ENCODE assay signal across 36 cellular contexts in genomic region chr20:52727740-52728456, GRCh38.
"Had no signal": no experiment of that assay in that cellular context is flagged by ENCODE, and none has a peak within 500 bp of the region (broad histone marks: within the 10 kb centered on the region; RNA-seq: fewer than 3 reads in every experiment).

No MANE protein-coding gene starts in this region.

- H3K27me3 ChIP-seq: adrenal gland, ascending aorta, breast epithelium, esophagus squamous epithelium, gastroesophageal sphincter had no signal

- FAIRE-seq: colon had no signal

- ATAC-seq: activated CD4-positive, alpha-beta T cell treated with anti-CD3 and anti-CD28 coated beads for 36 hours; activated CD8-positive, alpha-beta memory T cell treated with anti-CD3 and anti-CD28 coated beads, Interleukin-2, amount 10 ng/mL, durations not matched to agents 7 days and 5 days; activated CD8-positive, alpha-beta T cell treated with anti-CD3 and anti-CD28 coated beads, Interleukin-2, amount 10 ng/mL, durations not matched to agents 7 days and 5 days; activated naive CD8-positive, alpha-beta T cell treated with anti-CD3 and anti-CD28 coated beads, Interleukin-2, amount 50 U/mL, for 24 hours; effector memory CD8-positive, alpha-beta T cell; gastroesophageal sphincter; T-helper 17 cell had no signal

- H3K9me3 Mint-ChIP-seq: activated naive CD4-positive, alpha-beta T cell treated with anti-CD3 and anti-CD28 coated beads, Interleukin-2, amount 50 U/mL, for 24 hours; central memory CD8-positive, alpha-beta T cell; effector memory CD8-positive, alpha-beta T cell; T-helper 2 cell treated with Interferon-gamma antibody and Interleukin-4, amounts not matched to agents 5 μg/mL and 100 μg/mL, for 36 hours had no signal

- H3K36me3 ChIP-seq: adrenal gland, ascending aorta, breast epithelium, esophagus squamous epithelium, gastroesophageal sphincter had no signal

- H3K27ac ChIP-seq: adrenal gland, ascending aorta, breast epithelium, esophagus squamous epithelium, gastroesophageal sphincter had no signal

- H3K36me3 Mint-ChIP-seq: activated CD8-positive, alpha-beta memory T cell treated with anti-CD3 and anti-CD28 coated beads, Interleukin-2, amount 10 ng/mL, durations not matched to agents 7 days and 5 days; activated naive CD8-positive, alpha-beta T cell treated with anti-CD3 and anti-CD28 coated beads for 36 hours; brain had no signal

- H3K9me3 ChIP-seq: adrenal gland, ascending aorta, breast epithelium had no signal

- H3K4me1 ChIP-seq: adrenal gland, ascending aorta, breast epithelium, esophagus squamous epithelium, gastroesophageal sphincter had no signal

- H3K27ac Mint-ChIP-seq: activated CD4-positive, alpha-beta memory T cell treated with anti-CD3 and anti-CD28 coated beads for 36 hours; activated CD4-positive, alpha-beta T cell treated with anti-CD3 and anti-CD28 coated beads for 36 hours; activated CD4-positive, alpha-beta T cell treated with anti-CD3 and anti-CD28 coated beads, Interleukin-2, amount 10 ng/mL, durations not matched to agents 24 days and 14 days; activated CD8-positive, alpha-beta memory T cell treated with anti-CD3 and anti-CD28 coated beads, Interleukin-2, amount 10 ng/mL, durations not matched to agents 7 days and 5 days; activated CD8-positive, alpha-beta T cell treated with anti-CD3 and anti-CD28 coated beads, Interleukin-2, amount 10 ng/mL, durations not matched to agents 7 days and 5 days; activated naive CD4-positive, alpha-beta T cell treated with anti-CD3 and anti-CD28 coated beads for 36 hours; activated naive CD4-positive, alpha-beta T cell treated with anti-CD3 and anti-CD28 coated beads, Interleukin-2, amount 50 U/mL, for 24 hours; activated naive CD8-positive, alpha-beta T cell treated with anti-CD3 and anti-CD28 coated beads for 36 hours; activated naive CD8-positive, alpha-beta T cell treated with anti-CD3 and anti-CD28 coated beads, Interleukin-2, amount 50 U/mL, for 24 hours; activated T-helper 1 cell treated with anti-CD3 and anti-CD28 coated beads, Interleukin-12 subunit alpha, Interleukin-12 subunit beta, Interleukin-2, Interleukin-4 antibody, amounts not matched to agents 30 ng/mL and 10 ng/mL and 1 ng/mL, durations not matched to agents 14 hours and 24 hours and 36 hours; activated T-helper 2 cell treated with anti-CD3 and anti-CD28 coated beads, Interferon-gamma antibody, Interleukin-2, Interleukin-4, amounts not matched to agents 10 μg/mL and 5 μg/mL and 100 μg/mL, durations not matched to agents 14 hours and 24 hours and 36 hours; brain; effector memory CD8-positive, alpha-beta T cell; T-helper 17 cell; T-helper 2 cell treated with Interferon-gamma antibody and Interleukin-4, amounts not matched to agents 5 μg/mL and 100 μg/mL, for 36 hours had no signal

- H3K27me3 Mint-ChIP-seq: activated CD4-positive, alpha-beta memory T cell treated with anti-CD3 and anti-CD28 coated beads for 36 hours; activated CD4-positive, alpha-beta T cell treated with anti-CD3 and anti-CD28 coated beads for 36 hours; activated CD4-positive, alpha-beta T cell treated with anti-CD3 and anti-CD28 coated beads, Interleukin-2, amount 10 ng/mL, durations not matched to agents 24 days and 14 days; activated CD8-positive, alpha-beta memory T cell treated with anti-CD3 and anti-CD28 coated beads, Interleukin-2, amount 10 ng/mL, durations not matched to agents 7 days and 5 days; activated naive CD4-positive, alpha-beta T cell treated with anti-CD3 and anti-CD28 coated beads, Interleukin-2, amount 50 U/mL, for 24 hours; activated naive CD8-positive, alpha-beta T cell treated with anti-CD3 and anti-CD28 coated beads, Interleukin-2, amount 50 U/mL, for 24 hours had no signal

- H3K4me3 ChIP-seq: adrenal gland, ascending aorta, breast epithelium, esophagus squamous epithelium, gastroesophageal sphincter had no signal

- H3K4me3 Mint-ChIP-seq: activated CD4-positive, alpha-beta memory T cell treated with anti-CD3 and anti-CD28 coated beads for 36 hours; activated CD4-positive, alpha-beta T cell treated with anti-CD3 and anti-CD28 coated beads for 36 hours; activated CD4-positive, alpha-beta T cell treated with anti-CD3 and anti-CD28 coated beads, Interleukin-2, amount 10 ng/mL, durations not matched to agents 24 days and 14 days; activated CD8-positive, alpha-beta memory T cell treated with anti-CD3 and anti-CD28 coated beads, Interleukin-2, amount 10 ng/mL, durations not matched to agents 7 days and 5 days; activated CD8-positive, alpha-beta T cell treated with anti-CD3 and anti-CD28 coated beads, Interleukin-2, amount 10 ng/mL, durations not matched to agents 7 days and 5 days; activated naive CD4-positive, alpha-beta T cell treated with anti-CD3 and anti-CD28 coated beads for 36 hours; activated naive CD4-positive, alpha-beta T cell treated with anti-CD3 and anti-CD28 coated beads, Interleukin-2, amount 50 U/mL, for 24 hours; activated naive CD8-positive, alpha-beta T cell treated with anti-CD3 and anti-CD28 coated beads for 36 hours; activated naive CD8-positive, alpha-beta T cell treated with anti-CD3 and anti-CD28 coated beads, Interleukin-2, amount 50 U/mL, for 24 hours; activated T-helper 1 cell treated with anti-CD3 and anti-CD28 coated beads, Interleukin-12 subunit alpha, Interleukin-12 subunit beta, Interleukin-2, Interleukin-4 antibody, amounts not matched to agents 30 ng/mL and 10 ng/mL and 1 ng/mL, durations not matched to agents 14 hours and 24 hours and 36 hours; brain; central memory CD8-positive, alpha-beta T cell; effector memory CD8-positive, alpha-beta T cell; T-helper 17 cell; T-helper 2 cell treated with Interferon-gamma antibody and Interleukin-4, amounts not matched to agents 5 μg/mL and 100 μg/mL, for 36 hours had no signal

- DNase-seq: activated CD4-positive, alpha-beta memory T cell treated with anti-CD3 and anti-CD28 coated beads for 36 hours; activated CD4-positive, alpha-beta T cell treated with anti-CD3 and anti-CD28 coated beads for 36 hours; activated CD4-positive, alpha-beta T cell treated with anti-CD3 and anti-CD28 coated beads, Interleukin-2, amount 10 ng/mL, durations not matched to agents 24 days and 14 days; activated CD4-positive, CD25-positive, alpha-beta regulatory T cell; activated CD4-positive, CD25-positive, alpha-beta regulatory T cell treated with anti-CD3 and anti-CD28 coated beads, Interleukin-2, amount 50 U/mL, for 72 hours; activated CD8-positive, alpha-beta memory T cell treated with anti-CD3 and anti-CD28 coated beads, Interleukin-2, amount 10 ng/mL, durations not matched to agents 7 days and 5 days; activated CD8-positive, alpha-beta memory T cell treated with anti-CD3 and anti-CD28 coated beads, Interleukin-2, amount 50 U/mL, for 4 hours; activated CD8-positive, alpha-beta T cell treated with anti-CD3 and anti-CD28 coated beads, Interleukin-2, amount 10 ng/mL, durations not matched to agents 7 days and 5 days; activated effector memory CD4-positive, alpha-beta T cell treated with anti-CD3 and anti-CD28 coated beads, Interleukin-2, amount 50 U/mL, for 16 hours; activated naive CD4-positive, alpha-beta T cell treated with anti-CD3 and anti-CD28 coated beads for 36 hours; activated naive CD8-positive, alpha-beta T cell treated with anti-CD3 and anti-CD28 coated beads for 36 hours; activated naive CD8-positive, alpha-beta T cell treated with anti-CD3 and anti-CD28 coated beads, Interleukin-2, amount 50 U/mL, for 24 hours; activated T-cell treated with anti-CD3 and anti-CD28 coated beads, Interleukin-2, amount 50 U/mL, for 1 hour; activated T-cell treated with anti-CD3 and anti-CD28 coated beads, Interleukin-2, amount 50 U/mL, for 48 hours; adrenal gland; cortex of kidney; dermis blood vessel endothelial cell; effector CD4-positive, alpha-beta T cell; effector memory CD8-positive, alpha-beta T cell; erythroblast; esophagus squamous epithelium; foreskin melanocyte; head of caudate nucleus; T-helper 1 cell; T-helper 17 cell; T1000 had no signal

- H3K4me1 Mint-ChIP-seq: activated CD4-positive, alpha-beta T cell treated with anti-CD3 and anti-CD28 coated beads, Interleukin-2, amount 10 ng/mL, durations not matched to agents 24 days and 14 days; activated CD8-positive, alpha-beta memory T cell treated with anti-CD3 and anti-CD28 coated beads, Interleukin-2, amount 10 ng/mL, durations not matched to agents 7 days and 5 days; activated naive CD8-positive, alpha-beta T cell treated with anti-CD3 and anti-CD28 coated beads, Interleukin-2, amount 50 U/mL, for 24 hours; T-helper 17 cell had no signal
